ENCODE assay signal across 8 cellular contexts in the genomic region with DNA sequence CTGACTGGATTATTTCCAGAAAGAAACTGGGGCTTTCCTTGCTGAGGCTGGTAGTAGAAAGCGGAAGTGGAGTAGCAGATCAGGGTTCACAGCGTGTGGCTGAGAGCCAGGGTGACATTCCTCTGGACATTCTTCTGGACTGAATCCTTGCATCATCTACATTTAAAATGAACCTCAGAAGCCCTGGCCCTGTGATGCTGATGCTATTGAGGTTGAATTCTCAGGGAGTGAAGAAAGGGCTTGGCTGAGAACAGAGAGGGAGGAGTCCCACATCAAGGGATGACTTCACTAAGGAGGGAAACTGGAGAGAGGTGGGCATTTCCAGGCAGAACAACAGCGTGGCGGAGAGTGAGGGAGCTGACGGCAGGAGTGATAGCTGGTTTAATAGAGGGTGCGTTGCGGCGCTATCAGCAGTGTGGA.
A peak's percentile ranks its signal among the peaks of the same experiment; 100 is the strongest.
DNase-seq lines count a peak whose midpoint lies in the region; ATAC-seq, FAIRE-seq and TF ChIP-seq lines count a peak whose summit lies in the region.

No MANE protein-coding gene starts in this region.

- TF ChIP-seq CTCF in HepG2 (CRISPR knock-in tag; IDR thresholded peaks at IDR 0.05): no peak

- no peaks in the 10 kb centered on the region for H3K36me3 ChIP-seq in HepG2 (replicated peaks in 1 of 2; ENCODE audit: control insufficient read depth in 1 of 2, insufficient read depth in 2 of 2, low read length in 2 of 2)

- TF ChIP-seq EP300 in HepG2 (IDR thresholded peaks at IDR 0.05; ENCODE audit: low read depth in 2 of 2, low read length in 2 of 2) (0 out of 4 replicates have a peak, but pooled peaks of 1 of the 2 experiments have one; percentile 21), HepG2 (CRISPR knock-in tag; IDR thresholded peaks at IDR 0.05; ENCODE audit: borderline replicate concordance) (no peak)

- H3K4me2 ChIP-seq in HepG2 (ENCODE audit: low read depth, low read length): peak overlapping the region; percentile 63

- in situ Hi-C loops in KBM-7 (cut with MboI; ENCODE audit: low pct_unique_long_range_greater_than_20kb, low sequenced_read_pairs) (no loop called here), T47D (cut with HindIII; ENCODE audit: low pct_unique_long_range_greater_than_20kb, low sequenced_read_pairs) (no loop called here), HepG2 (cut with HindIII; ENCODE audit: extremely low pct_ligation_motif_present, low pct_unique_long_range_greater_than_20kb) (no loop called here)

- no peak for TF ChIP-seq POLR2A in HepG2 (IDR thresholded peaks at IDR 0.05; ENCODE audit: insufficient read depth in 1 of 2, low read depth in 2 of 2, low read length in 2 of 2)

- H2AFZ ChIP-seq in HepG2 (ENCODE audit: low read length): peak overlapping the region; percentile 36

- H3K79me2 ChIP-seq in HepG2 (ENCODE audit: insufficient read depth, low read length): no peaks in the 10 kb centered on the region

- H3K4me3 Mint-ChIP-seq in immature natural killer cell: no peak overlapping the region
- H3K4me3 Mint-ChIP-seq in naive thymus-derived CD8-positive, alpha-beta T cell: no peak overlapping the region

- no TSS peak for BruUV-seq in HepG2 (replicated peaks; lab: Mats Ljungman, UMichigan)

- 0 out of 2 replicates have a peak overlapping the region, but pooled peaks have one; percentile 14 for H3K9ac ChIP-seq in HepG2 (ENCODE audit: insufficient read depth, low read depth, low read length)

- no peaks in the 10 kb centered on the region for H3K27me3 Mint-ChIP-seq in immature natural killer cell (ENCODE audit: low read depth in 3 of 3)
- H3K27me3 Mint-ChIP-seq in naive thymus-derived CD8-positive, alpha-beta T cell: no peaks in the 10 kb centered on the region

- H3K9me3 Mint-ChIP-seq in immature natural killer cell: no peaks in the 10 kb centered on the region
- peaks cover 0 to 8% (median 0%) of the 10 kb centered on the region in 9 donors for H3K9me3 Mint-ChIP-seq in naive thymus-derived CD8-positive, alpha-beta T cell

- CTCF ChIA-PET in HepG2 (lab: Yijun Ruan, JAX; ENCODE audit: low intra/inter-chr PET ratio, low total read pairs): no interaction called here

- no peaks in the 10 kb centered on the region for H4K20me1 ChIP-seq in HepG2 (ENCODE audit: insufficient read depth, low read length)

- DNase-seq in KBM-7: peak; percentile 65
- DNase-seq in T47D (ENCODE audit: low read depth in 1 of 2, low spot score in 1 of 2): peak; percentile 13 to 74
- peak; percentile 74 for DNase-seq in HepG2 (ENCODE audit: low spot score)
- DNase-seq in immature natural killer cell: no peak
- DNase-seq in naive thymus-derived CD8-positive, alpha-beta T cell: no peak
- DNase-seq in AML-193 (lab: John Stamatoyannopoulos, UW): no peak
- no peak for DNase-seq in SHP77 treated with DMSO at 0.1 percent for 48 hours (lab: John Stamatoyannopoulos, UW)

- 56% methylated on average over 8 of the region's 8 CpGs for WGBS in HepG2 (ENCODE audit: low lambda C conversion rate)

- no peak overlapping the region for H3K27ac ChIP-seq in HepG2 (ENCODE audit: extremely low read length, insufficient read depth, low read length)

- peaks cover 17% of the 10 kb centered on the region for H3K4me1 ChIP-seq in HepG2 (ENCODE audit: insufficient read depth, low read length)

- no peaks in the 10 kb centered on the region for H3K36me3 Mint-ChIP-seq in immature natural killer cell
- no peaks in the 10 kb centered on the region for H3K36me3 Mint-ChIP-seq in naive thymus-derived CD8-positive, alpha-beta T cell

- H3K27ac Mint-ChIP-seq in immature natural killer cell: no peak overlapping the region
- H3K27ac Mint-ChIP-seq in naive thymus-derived CD8-positive, alpha-beta T cell: no peak overlapping the region

- intact Hi-C loops in HepG2 (cut with micrococcal nuclease; ENCODE audit: unreplicated experiment): loop anchor here (5.0 kb wide), 1 partner anchor 101 kb away; a partner anchor contains a TSS

- no peaks in the 10 kb centered on the region for H3K27me3 ChIP-seq in HepG2 (ENCODE audit: control insufficient read depth in 1 of 2, insufficient read depth in 2 of 2, low read length in 2 of 2)

- peak; percentile 54 for ATAC-seq in GM18870 (IDR thresholded peaks at IDR 0.05; ENCODE audit: unreplicated experiment)
- ATAC-seq in HepG2: peak; percentile 98
- no peak for ATAC-seq in naive thymus-derived CD8-positive, alpha-beta T cell

- no peak for TF ChIP-seq RAD21 in HepG2 (CRISPR knock-in tag; IDR thresholded peaks at IDR 0.05)

- H3K4me1 Mint-ChIP-seq in immature natural killer cell: no peaks in the 10 kb centered on the region
- H3K4me1 Mint-ChIP-seq in naive thymus-derived CD8-positive, alpha-beta T cell: peaks cover 0 to 7% (median 0%) of the 10 kb centered on the region in 4 donors

- peak overlapping the region in 1 of 3 experiments; percentile 22; a peak in 2 of 6 replicates for H3K4me3 ChIP-seq in HepG2 (replicated peaks in 1 of 3; ENCODE audit: insufficient read depth in 1 of 3, low read depth in 2 of 3, low read length in 3 of 3)

- H3K9me3 ChIP-seq in HepG2 (ENCODE audit: low read length): no peaks in the 10 kb centered on the region

- POLR2A ChIA-PET in HepG2 (lab: Yijun Ruan, JAX): no interaction called here
- POLR2A ChIA-PET in naive thymus-derived CD8-positive, alpha-beta T cell (lab: Charles Lee): no interaction called here

- FAIRE-seq in HepG2 (lab: Jason Lieb, UNC): peak; percentile 73

TF ChIP-seq in HepG2, 621 proteins besides CTCF, POLR2A, EP300 and RAD21 (continues in another document):
- TF ChIP-seq, protein P1, sequence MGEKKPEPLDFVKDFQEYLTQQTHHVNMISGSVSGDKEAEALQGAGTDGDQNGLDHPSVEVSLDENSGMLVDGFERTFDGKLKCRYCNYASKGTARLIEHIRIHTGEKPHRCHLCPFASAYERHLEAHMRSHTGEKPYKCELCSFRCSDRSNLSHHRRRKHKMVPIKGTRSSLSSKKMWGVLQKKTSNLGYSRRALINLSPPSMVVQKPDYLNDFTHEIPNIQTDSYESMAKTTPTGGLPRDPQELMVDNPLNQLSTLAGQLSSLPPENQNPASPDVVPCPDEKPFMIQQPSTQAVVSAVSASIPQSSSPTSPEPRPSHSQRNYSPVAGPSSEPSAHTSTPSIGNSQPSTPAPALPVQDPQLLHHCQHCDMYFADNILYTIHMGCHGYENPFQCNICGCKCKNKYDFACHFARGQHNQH (CRISPR knock-in tag; IDR thresholded peaks at IDR 0.05): 0 out of 2 replicates have a peak, but pooled peaks have one; percentile 25
- TF ChIP-seq RXRB (CRISPR knock-in tag; IDR thresholded peaks at IDR 0.05; ENCODE audit: borderline replicate concordance) (peak; percentile 27; the same call in 1 of the 2 replicates), ELF3 (CRISPR knock-in tag; IDR thresholded peaks at IDR 0.05) (peak; percentile 78), SOX6 (IDR thresholded peaks at IDR 0.05) (no peak), SOX6 (CRISPR knock-in tag; IDR thresholded peaks at IDR 0.05) (0 out of 2 replicates have a peak, but pooled peaks have one; percentile 11), ELF1 (CRISPR knock-in tag; IDR thresholded peaks at IDR 0.05) (peak; percentile 79), CEBPB (IDR thresholded peaks at IDR 0.05; ENCODE audit: borderline replicate concordance, low read depth, low read length) (peak; percentile 71; the same call in 1 of the 2 replicates), GABPA (IDR thresholded peaks at IDR 0.05; ENCODE audit: low read depth, low read length) (peak; percentile 26; the same call in 1 of the 2 replicates), GABPA (CRISPR knock-in tag; IDR thresholded peaks at IDR 0.05; ENCODE audit: low read depth) (peak; percentile 80), HNF4A (CRISPR knock-in tag; IDR thresholded peaks at IDR 0.05) (peak; percentile 76), CEBPG (CRISPR knock-in tag; IDR thresholded peaks at IDR 0.05) (peak; percentile 81)
- TF ChIP-seq, protein P2, sequence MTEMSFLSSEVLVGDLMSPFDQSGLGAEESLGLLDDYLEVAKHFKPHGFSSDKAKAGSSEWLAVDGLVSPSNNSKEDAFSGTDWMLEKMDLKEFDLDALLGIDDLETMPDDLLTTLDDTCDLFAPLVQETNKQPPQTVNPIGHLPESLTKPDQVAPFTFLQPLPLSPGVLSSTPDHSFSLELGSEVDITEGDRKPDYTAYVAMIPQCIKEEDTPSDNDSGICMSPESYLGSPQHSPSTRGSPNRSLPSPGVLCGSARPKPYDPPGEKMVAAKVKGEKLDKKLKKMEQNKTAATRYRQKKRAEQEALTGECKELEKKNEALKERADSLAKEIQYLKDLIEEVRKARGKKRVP (CRISPR knock-in tag; IDR thresholded peaks at IDR 0.05): peak in 1 of 2 experiments; percentile 88; a peak in 2 of 4 replicates

Comparison
In these comparisons a context has a peak if more than half of its experiments do, and no peak if none do; other contexts are left out.
1. ATAC-seq: peak in GM18870 (single experiment) and HepG2 (single experiment); none in naive thymus-derived CD8-positive, alpha-beta T cell (0 of 2).
2. DNase-seq: peak in KBM-7 (single experiment), T47D (2 of 2) and HepG2 (single experiment); none in immature natural killer cell (0 of 3), naive thymus-derived CD8-positive, alpha-beta T cell (0 of 10), AML-193 (0 of 2) and SHP77 treated with DMSO at 0.1 percent for 48 hours (single experiment).